In the genomic region with DNA sequence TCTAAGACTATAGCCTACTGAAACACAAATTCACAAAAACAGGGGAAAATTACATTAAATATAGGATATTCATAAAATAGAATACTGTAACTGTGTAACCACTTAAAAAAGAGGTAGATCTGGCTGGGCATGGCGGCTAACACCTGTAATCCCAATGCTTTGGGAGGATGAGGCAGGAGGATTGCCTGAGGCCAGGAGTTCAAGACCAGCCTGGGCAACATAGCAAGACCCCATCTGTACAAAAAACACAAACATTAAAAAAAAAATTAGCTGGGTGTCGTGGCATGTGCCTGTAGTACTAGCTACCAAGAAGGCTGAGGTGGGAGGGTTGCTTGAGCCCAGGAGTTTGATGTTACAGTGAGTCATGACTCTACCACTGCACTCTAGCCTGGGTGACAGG, we compare ENCODE assay signal across 26 cellular contexts. TPM values are rescaled to one million over a fixed set of nuclear protein-coding genes. Genes with fewer than 3 reads are reported as not detected.
A peak's percentile ranks its signal among the peaks of the same experiment; 100 is the strongest.
DNase-seq lines count a peak whose midpoint lies in the region; ATAC-seq, FAIRE-seq and TF ChIP-seq lines count a peak whose summit lies in the region.
"Had no signal": no experiment of that assay in that cellular context is flagged by ENCODE, and none has a peak within 500 bp of the region (broad histone marks: within the 10 kb centered on the region; RNA-seq: fewer than 3 reads in every experiment).

No MANE protein-coding gene starts in this region.

- TF ChIP-seq POLR2A in HepG2 (IDR thresholded peaks at IDR 0.05; ENCODE audit: insufficient read depth in 1 of 2, low read depth in 2 of 2, low read length in 2 of 2): no peak
- TF ChIP-seq POLR2A in right lobe of liver (IDR thresholded peaks at IDR 0.05): no peak

- CTCF ChIA-PET in HepG2 (lab: Yijun Ruan, JAX; ENCODE audit: low intra/inter-chr PET ratio, low total read pairs): no interaction called here

- TF ChIP-seq RAD21 in HepG2 (CRISPR knock-in tag; IDR thresholded peaks at IDR 0.05): no peak

- no peaks in the 10 kb centered on the region for H3K27me3 Mint-ChIP-seq in central memory CD8-positive, alpha-beta T cell

- TF ChIP-seq EP300 in HepG2 (IDR thresholded peaks at IDR 0.05; ENCODE audit: low read depth in 2 of 2, low read length in 2 of 2) (no peak), HepG2 (CRISPR knock-in tag; IDR thresholded peaks at IDR 0.05; ENCODE audit: borderline replicate concordance) (no peak)

- in situ Hi-C loops in HepG2 (cut with HindIII; ENCODE audit: extremely low pct_ligation_motif_present, low pct_unique_long_range_greater_than_20kb): no loop called here

- H3K4me1 ChIP-seq in HepG2 (ENCODE audit: insufficient read depth, low read length) (peaks cover 69% of the 10 kb centered on the region), right lobe of liver (no peaks in the 10 kb centered on the region)
- H3K4me1 ChIP-seq: BE2C had no signal

- H3K9ac ChIP-seq in HepG2 (ENCODE audit: insufficient read depth, low read depth, low read length): no peak overlapping the region
- H3K9ac ChIP-seq: BLaER1 treated with 17β-estradiol and CSF1 and Interleukin-3, amounts not matched to agents 10 nM and 100 nM; GM23248 had no signal

- no peak overlapping the region for H3K27ac ChIP-seq in HepG2 (ENCODE audit: extremely low read length, insufficient read depth, low read length)
- no peak overlapping the region for H3K27ac ChIP-seq in right lobe of liver
- H3K27ac ChIP-seq: A549; BLaER1 treated with 17β-estradiol and CSF1 and Interleukin-3, amounts not matched to agents 10 nM and 100 nM; GM23248 had no signal

- H3K9me3 ChIP-seq in HepG2 (ENCODE audit: low read length) (no peaks in the 10 kb centered on the region), right lobe of liver (no peaks in the 10 kb centered on the region)
- H3K9me3 ChIP-seq: BE2C had no signal

- no peaks in the 10 kb centered on the region for H3K27me3 ChIP-seq in HepG2 (ENCODE audit: control insufficient read depth in 1 of 2, insufficient read depth in 2 of 2, low read length in 2 of 2)
- H3K27me3 ChIP-seq in right lobe of liver: no peaks in the 10 kb centered on the region
- H3K27me3 ChIP-seq: BE2C; BLaER1 treated with 17β-estradiol and CSF1 and Interleukin-3, amounts not matched to agents 10 nM and 100 nM had no signal

- WGBS in HepG2 (ENCODE audit: low lambda C conversion rate): 96% methylated on average over 2 of the region's 2 CpGs
- WGBS in right lobe of liver (ENCODE audit: insufficient coverage, low coverage, low lambda C conversion rate, missing lambda C conversion rate): 63% methylated on average over 2 of the region's 2 CpGs

- POLR2A ChIA-PET in HepG2 (lab: Yijun Ruan, JAX): no interaction called here

- FAIRE-seq in HepG2 (lab: Jason Lieb, UNC) (no peak), GM18507 (lab: Jason Lieb, UNC) (peak; percentile 38)
- FAIRE-seq: A549, D721Med, GM12878, H1 had no signal

- BruUV-seq in HepG2 (replicated peaks; lab: Mats Ljungman, UMichigan): no TSS peak

- H4K20me1 ChIP-seq in HepG2 (ENCODE audit: insufficient read depth, low read length): peaks cover 66% of the 10 kb centered on the region
- H4K20me1 ChIP-seq: BLaER1 treated with 17β-estradiol and CSF1 and Interleukin-3, amounts not matched to agents 10 nM and 100 nM had no signal

- no peak overlapping the region for H3K4me2 ChIP-seq in HepG2 (ENCODE audit: low read depth, low read length)
- H3K4me2 ChIP-seq: A549; BLaER1 treated with 17β-estradiol and CSF1 and Interleukin-3, amounts not matched to agents 10 nM and 100 nM had no signal

- peaks cover 93% of the 10 kb centered on the region for H3K79me2 ChIP-seq in HepG2 (ENCODE audit: insufficient read depth, low read length)

- no peak overlapping the region for H2AFZ ChIP-seq in HepG2 (ENCODE audit: low read length)
- H2AFZ ChIP-seq: GM23248 had no signal

- H3K36me3 ChIP-seq in HepG2 (replicated peaks in 1 of 2; ENCODE audit: control insufficient read depth in 1 of 2, insufficient read depth in 2 of 2, low read length in 2 of 2) (peaks cover 1 to 33% of the 10 kb centered on the region in 2 experiments; a peak in 2 of 5 replicates), right lobe of liver (no peaks in the 10 kb centered on the region)

- peak overlapping the region; percentile 32 for H3K4me3 Mint-ChIP-seq in central memory CD8-positive, alpha-beta T cell
- H3K4me3 Mint-ChIP-seq in stimulated activated effector memory CD8-positive, alpha-beta T cell treated with anti-CD3 and anti-CD28 coated beads, Interleukin-12 subunit alpha, Interleukin-12 subunit beta, amount 100 ng/mL, for 72 hours: no peak overlapping the region
- H3K4me3 Mint-ChIP-seq: CD14-positive monocyte; CD8-positive, alpha-beta memory T cell had no signal

- no peak overlapping the region for H3K4me3 ChIP-seq in HepG2 (replicated peaks in 1 of 3; ENCODE audit: insufficient read depth in 1 of 3, low read depth in 2 of 3, low read length in 3 of 3)
- no peak overlapping the region for H3K4me3 ChIP-seq in right lobe of liver
- no peak overlapping the region for H3K4me3 ChIP-seq in foreskin fibroblast (ENCODE audit: low read depth in 1 of 2, low read length in 2 of 2)
- H3K4me3 ChIP-seq: A549; BLaER1 treated with 17β-estradiol and CSF1 and Interleukin-3, amounts not matched to agents 10 nM and 100 nM; GM12878; GM23248 had no signal

- DNase-seq in HepG2 (ENCODE audit: low spot score) (no peak), right lobe of liver (no peak), GM18507 (ENCODE audit: extremely low spot score, insufficient read length, low read depth) (no peak), MV-4-11 (lab: John Stamatoyannopoulos, UW) (no peak), foreskin fibroblast (no peak)
- no peak for DNase-seq in central memory CD8-positive, alpha-beta T cell (ENCODE audit: low spot score in 2 of 2)
- no peak for DNase-seq in stimulated activated effector memory CD8-positive, alpha-beta T cell treated with anti-CD3 and anti-CD28 coated beads, Interleukin-12 subunit alpha, Interleukin-12 subunit beta, amount 100 ng/mL, for 72 hours (ENCODE audit: low spot score in 2 of 2)
- DNase-seq: 8988T; ACHN; AML-193; BE2C; CD8-positive, alpha-beta memory T cell; DMS 273 treated with DMSO at 0.1 percent for 48 hours; DMS79; EL; GDM1; GM23248; H7; HCEC 1CT had no signal

- TF ChIP-seq CTCF in HepG2 (CRISPR knock-in tag; IDR thresholded peaks at IDR 0.05) (no peak), right lobe of liver (IDR thresholded peaks at IDR 0.05) (no peak), foreskin fibroblast (IDR thresholded peaks at IDR 0.05; ENCODE audit: low read depth, low read length) (no peak)

- no peak for ATAC-seq in HepG2
- ATAC-seq in right lobe of liver: no peak
- no peak for ATAC-seq in central memory CD8-positive, alpha-beta T cell (replicated peaks; ENCODE audit: extremely low read depth, poor library complexity, severe bottlenecking)
- peak; percentile 49 for ATAC-seq in stimulated activated effector memory CD8-positive, alpha-beta T cell treated with anti-CD3 and anti-CD28 coated beads, Interleukin-12 subunit alpha, Interleukin-12 subunit beta, amount 100 ng/mL, for 72 hours
- ATAC-seq in GM21515 (IDR thresholded peaks at IDR 0.05; ENCODE audit: unreplicated experiment): no peak
- ATAC-seq: A549, GM12878 had no signal

- intact Hi-C loops in HepG2 (cut with micrococcal nuclease; ENCODE audit: unreplicated experiment) (no loop called here), right lobe of liver (cut with DNase I) (no loop called here)

- H3K36me3 Mint-ChIP-seq in central memory CD8-positive, alpha-beta T cell (ENCODE audit: insufficient read depth): peaks cover 38% of the 10 kb centered on the region
- H3K36me3 Mint-ChIP-seq in stimulated activated effector memory CD8-positive, alpha-beta T cell treated with anti-CD3 and anti-CD28 coated beads, Interleukin-12 subunit alpha, Interleukin-12 subunit beta, amount 100 ng/mL, for 72 hours: peaks cover 77% of the 10 kb centered on the region

- no peaks in the 10 kb centered on the region for H3K9me3 Mint-ChIP-seq in central memory CD8-positive, alpha-beta T cell
- H3K9me3 Mint-ChIP-seq in stimulated activated effector memory CD8-positive, alpha-beta T cell treated with anti-CD3 and anti-CD28 coated beads, Interleukin-12 subunit alpha, Interleukin-12 subunit beta, amount 100 ng/mL, for 72 hours: no peaks in the 10 kb centered on the region
- H3K9me3 Mint-ChIP-seq: CD14-positive monocyte had no signal

- H3K27ac Mint-ChIP-seq in central memory CD8-positive, alpha-beta T cell (ENCODE audit: low read depth): no peak overlapping the region
- no peak overlapping the region for H3K27ac Mint-ChIP-seq in stimulated activated effector memory CD8-positive, alpha-beta T cell treated with anti-CD3 and anti-CD28 coated beads, Interleukin-12 subunit alpha, Interleukin-12 subunit beta, amount 100 ng/mL, for 72 hours

- peaks cover 21% of the 10 kb centered on the region for H3K4me1 Mint-ChIP-seq in central memory CD8-positive, alpha-beta T cell
- peaks cover 24% of the 10 kb centered on the region for H3K4me1 Mint-ChIP-seq in stimulated activated effector memory CD8-positive, alpha-beta T cell treated with anti-CD3 and anti-CD28 coated beads, Interleukin-12 subunit alpha, Interleukin-12 subunit beta, amount 100 ng/mL, for 72 hours

TF ChIP-seq in HepG2, 621 proteins besides CTCF, POLR2A, EP300 and RAD21 (continues in another document):
- TF ChIP-seq TBL1XR1 (IDR thresholded peaks at IDR 0.05; ENCODE audit: borderline replicate concordance, low read length, partially characterized antibody): no peak

RNA-seq across cellular contexts. Expression of gene RPS6KA3, which starts 33.4 kb away (rescaled TPM):
- total RNA-seq in HepG2 (2016; rRNA removed; fragmentation: Illumina TruSeq; extraction: Trizol) (357 and 581 TPM in 2 replicates), right lobe of liver (10 to 100 TPM; 36.0 to 63.7 (median 44.7) TPM)
- total RNA-seq in HepG2 (2016; cell fraction: cytosol; rRNA removed; fragmentation: Illumina TruSeq; extraction: Trizol; ENCODE audit: low read depth): 39.1 and 45.2 TPM in 2 replicates
- 349 and 590 TPM in 2 replicates for total RNA-seq in HepG2 (2016; cell fraction: insoluble cytoplasmic fraction; rRNA removed; fragmentation: Illumina TruSeq; extraction: Trizol)
- total RNA-seq in HepG2 (2016; cell fraction: membrane; rRNA removed; fragmentation: Illumina TruSeq; extraction: Trizol): 147 and 153 TPM in 2 replicates
- 192 and 216 TPM in 2 replicates for total RNA-seq in HepG2 (2016; cell fraction: nucleus; rRNA removed; fragmentation: Illumina TruSeq; extraction: Trizol)
- polyA plus RNA-seq in HepG2 (2011; rRNA removed): 227 and 314 TPM in 2 replicates
- polyA plus RNA-seq in HepG2 (2011; cell fraction: cytosol; rRNA removed): 147 and 185 TPM in 2 replicates
- 92.7 and 110 TPM in 2 replicates for polyA plus RNA-seq in HepG2 (2011; cell fraction: nucleus; rRNA removed)
- polyA plus RNA-seq in HepG2 (2012): 161 and 256 TPM in 2 replicates
- polyA plus RNA-seq in HepG2 (2016; cell fraction: cytosol; fragmentation: Illumina TruSeq; extraction: Trizol; ENCODE audit: low read depth): 11.1 and 12.4 TPM in 2 replicates
- 353 and 377 TPM in 2 replicates for polyA plus RNA-seq in HepG2 (2016; cell fraction: insoluble cytoplasmic fraction; fragmentation: Illumina TruSeq; extraction: Trizol; ENCODE audit: low read depth)
- 48.9 and 49.3 TPM in 2 replicates for polyA plus RNA-seq in HepG2 (2016; cell fraction: membrane; fragmentation: Illumina TruSeq; extraction: Trizol; ENCODE audit: low read depth)
- polyA plus RNA-seq in HepG2 (2016; cell fraction: nucleus; fragmentation: Illumina TruSeq; extraction: Trizol; ENCODE audit: insufficient read depth, low read depth): 170 and 191 TPM in 2 replicates
- 81.9 and 319 TPM in 2 replicates for polyA minus RNA-seq in HepG2 (2011; rRNA and poly(A)+ RNA removed; ENCODE audit: low replicate concordance)
- 374 and 443 TPM in 2 replicates for polyA minus RNA-seq in HepG2 (2011; cell fraction: cytosol; rRNA and poly(A)+ RNA removed)
- 200 and 259 TPM in 2 replicates for polyA minus RNA-seq in HepG2 (2011; cell fraction: nucleus; rRNA and poly(A)+ RNA removed)
